ENCODE assay signal across 8 cellular contexts in genomic region chr1:1779691-1780597, GRCh38. TPM values are rescaled to one million over a fixed set of nuclear protein-coding genes. Genes with fewer than 3 reads are reported as not detected.
DNase-seq lines count a peak whose midpoint lies in the region; ATAC-seq and TF ChIP-seq lines count a peak whose summit lies in the region.

No MANE protein-coding gene starts in this region.

- intact Hi-C loops in adrenal gland (cut with DNase I): loop anchor here in 1 of 2 donors (10.0 kb wide), 1 partner anchor 125 kb away; no protein-coding TSS in a partner anchor

- TF ChIP-seq POLR2A in adrenal gland (IDR thresholded peaks at IDR 0.05): peak in 1 of 2 donors; percentile 21

- H3K4me3 ChIP-seq in adrenal gland: peak overlapping the region in 1 of 4 donors; percentile 76
- H3K4me3 ChIP-seq in iPS-18c (ENCODE audit: insufficient read depth, low read depth, low read length): peak overlapping the region; percentile 71

- WGBS in adrenal gland, 4 donors: 41 to 60% (median 48%) methylated on average over 13 to 19 of the region's 19 CpGs

- no peaks in the 10 kb centered on the region for H3K27me3 ChIP-seq in adrenal gland

- H3K9me3 ChIP-seq in adrenal gland (replicated peaks in 1 of 3) (no peaks in the 10 kb centered on the region), iPS-18c (ENCODE audit: control insufficient read depth, insufficient read depth, low read length) (no peaks in the 10 kb centered on the region)

- DNase-seq in NCI-H1436 (lab: John Stamatoyannopoulos, UW) (peak; percentile 22), NCI-H1436 treated with DMSO at 0.1 percent for 48 hours (lab: John Stamatoyannopoulos, UW) (no peak), SIG-M5 treated with dmso at 0.1 percent for 504 hours (lab: John Stamatoyannopoulos, UW; ENCODE audit: unreplicated experiment) (peak; percentile 91), adrenal gland (peak; percentile 51 to 83 (median 65))
- DNase-seq in stimulated activated CD8-positive, alpha-beta memory T cell treated with anti-CD3 and anti-CD28 coated beads, Interleukin-15, amount 100 ng/mL, for 4 hours (ENCODE audit: low read depth in 2 of 2): peak; percentile 28 to 35

- peak; percentile 25 for ATAC-seq in HG03045 (IDR thresholded peaks at IDR 0.05; ENCODE audit: unreplicated experiment)
- ATAC-seq in HG02870 (IDR thresholded peaks at IDR 0.05; ENCODE audit: unreplicated experiment): no peak

- no peak for TF ChIP-seq CTCF in adrenal gland (IDR thresholded peaks at IDR 0.05)

- H3K4me1 ChIP-seq in adrenal gland (replicated peaks in 1 of 2): peaks cover 71 to 76% of the 10 kb centered on the region in 2 donors

- peak overlapping the region; percentile 41 to 98 (median 95) for H3K27ac ChIP-seq in adrenal gland

- peaks cover 0 to 4% of the 10 kb centered on the region in 2 donors for H3K36me3 ChIP-seq in adrenal gland (replicated peaks in 1 of 2)

RNA-seq across cellular contexts. Expression of gene NADK, which starts 1.7 kb away (rescaled TPM):
- total RNA-seq in adrenal gland: 100 to 1,000 TPM; 131 to 195 (median 173) TPM
- 100 to 1,000 TPM in 2 of 3 donors, 10 to 100 TPM in 1; 73.0 to 150 (median 102) TPM for polyA plus RNA-seq in adrenal gland

RNA-seq across cellular contexts. Expression of gene CDK11A, which starts 55.8 kb away (rescaled TPM):
- total RNA-seq in adrenal gland: 10 to 100 TPM in 6 of 8 donors, 1 to 10 TPM in 2; 2.1 to 44.2 (median 25.7) TPM
- polyA plus RNA-seq in adrenal gland: 100 to 1,000 TPM in 1 of 3 donors, 10 to 100 TPM in 2; 15.8 to 302 (median 95.8) TPM
